In the genomic region with DNA sequence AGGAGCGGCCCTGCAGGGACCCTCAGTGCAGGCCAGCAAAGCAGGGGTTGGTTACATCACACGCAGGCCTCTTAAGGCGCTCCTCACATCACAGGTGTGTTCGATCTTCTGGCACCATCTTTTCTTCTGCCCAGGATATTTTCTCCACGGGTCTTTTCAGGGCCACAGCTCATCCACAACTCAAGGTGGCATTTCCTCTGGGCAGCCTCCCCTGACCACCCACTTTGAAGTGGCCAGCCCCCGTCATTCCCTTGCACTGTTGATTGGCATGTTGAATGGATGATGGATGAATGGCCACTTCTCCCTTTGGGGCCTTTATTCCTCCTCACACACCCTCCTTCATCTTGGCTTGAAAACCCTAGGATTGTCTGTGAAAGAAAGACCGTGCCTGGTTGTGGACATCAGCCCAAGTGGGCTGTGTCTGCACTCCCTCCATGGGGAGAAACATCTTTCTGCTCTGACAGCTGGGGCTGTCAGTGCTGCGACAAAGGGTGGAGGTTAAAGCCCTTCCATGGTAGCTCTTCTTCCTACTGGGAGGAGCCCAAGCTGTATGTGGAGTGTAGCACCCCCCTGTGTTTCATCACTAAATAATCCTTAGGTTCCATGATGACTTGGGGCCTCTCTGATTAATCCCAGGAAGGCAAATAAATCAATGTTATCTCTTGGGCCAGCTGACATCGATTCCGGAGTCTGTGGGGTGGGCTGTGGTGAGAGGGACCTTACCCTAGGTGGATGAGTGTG, we compare ENCODE assay signal across 16 cellular contexts.
DNase-seq lines count a peak whose midpoint lies in the region; ATAC-seq and TF ChIP-seq lines count a peak whose summit lies in the region.
"Had no signal": no experiment of that assay in that cellular context is flagged by ENCODE, and none has a peak within 500 bp of the region (broad histone marks: within the 10 kb centered on the region; RNA-seq: fewer than 3 reads in every experiment).

No MANE protein-coding gene starts in this region.

- H3K27me3 ChIP-seq in upper lobe of right lung, result no peaks in the 10 kb centered on the region

- H4K20me1 ChIP-seq in OCI-LY7 (ENCODE audit: insufficient read depth, low read length), result no peaks in the 10 kb centered on the region

- POLR2A ChIA-PET in OCI-LY7 (lab: Charles Lee), result interaction anchor here (0.7 kb wide), 1 partner anchor 42 kb away, joined by 3 read pairs; no protein-coding TSS in a partner anchor

- BruUV-seq in OCI-LY7 (replicated peaks; lab: Mats Ljungman, UMichigan), result no TSS peak

- no peaks in the 10 kb centered on the region for H3K9me3 ChIP-seq in OCI-LY7 (ENCODE audit: low read length)
- H3K9me3 ChIP-seq in upper lobe of right lung, result no peaks in the 10 kb centered on the region

- CTCF ChIA-PET in OCI-LY7 (lab: Charles Lee; ENCODE audit: unreplicated experiment), result no interaction called here

- H3K36me3 ChIP-seq in OCI-LY7 (ENCODE audit: insufficient read depth, low read length) (no peaks in the 10 kb centered on the region), upper lobe of right lung (no peaks in the 10 kb centered on the region)

- intact Hi-C loops in OCI-LY7 (cut with micrococcal nuclease; ENCODE audit: unreplicated experiment) (no loop called here), upper lobe of right lung (cut with DNase I) (no loop called here)

- no peak overlapping the region for H3K27ac ChIP-seq in OCI-LY7 (ENCODE audit: low read depth, low read length, poor library complexity, severe bottlenecking)
- H3K27ac ChIP-seq in upper lobe of right lung, result no peak overlapping the region
- H3K27ac ChIP-seq: KMS-11 had no signal

- no peaks in the 10 kb centered on the region for H3K79me2 ChIP-seq in OCI-LY7 (ENCODE audit: insufficient read depth, low read depth, low read length)

- H2AFZ ChIP-seq in OCI-LY7 (ENCODE audit: low read length), result no peak overlapping the region

- H3K4me1 ChIP-seq in OCI-LY7 (ENCODE audit: insufficient read depth, low read length, poor library complexity, severe bottlenecking), result no peaks in the 10 kb centered on the region
- no peaks in the 10 kb centered on the region for H3K4me1 ChIP-seq in upper lobe of right lung

- no peak overlapping the region for H3K4me2 ChIP-seq in OCI-LY7 (ENCODE audit: low read length)
- H3K4me2 ChIP-seq: KMS-11 had no signal

- no peak for ATAC-seq in upper lobe of right lung
- no peak for ATAC-seq in GM21723 (IDR thresholded peaks at IDR 0.05; ENCODE audit: unreplicated experiment)

- no peaks in the 10 kb centered on the region for H3K9me2 ChIP-seq in OCI-LY7 (ENCODE audit: insufficient read depth, low read length)

- peak; percentile 9 for DNase-seq in NCI-H748 (lab: John Stamatoyannopoulos, UW; ENCODE audit: unreplicated experiment)
- DNase-seq in NCI-H748 treated with DMSO at 0.1 percent for 48 hours (lab: John Stamatoyannopoulos, UW), result no peak
- peak; percentile 1 for DNase-seq in OCI-LY7 (ENCODE audit: low spot score)
- DNase-seq in dermis microvascular lymphatic vessel endothelial cell (ENCODE audit: low read depth in 2 of 2), result peak; percentile 17 to 20
- DNase-seq in upper lobe of right lung, result peak; percentile 16
- no peak for DNase-seq in foreskin fibroblast
- DNase-seq in stimulated activated CD4-positive, alpha-beta T cell treated with anti-CD3 and anti-CD28 coated beads, Interleukin-15, amount 100 ng/mL, for 24 hours, result no peak
- DNase-seq: DND-41, GOT3, MV-4-11, NCI-H187 treated with DMSO at 0.1 percent for 48 hours, NCI-H446 treated with DMSO at 0.1 percent for 48 hours, NCI-H774, Right ventricle myocardium superior had no signal

- TF ChIP-seq CTCF in OCI-LY7 (conservative IDR thresholded peaks at IDR 0.05; ENCODE audit: low read length) (no peak), upper lobe of right lung (IDR thresholded peaks at IDR 0.05) (no peak), foreskin fibroblast (IDR thresholded peaks at IDR 0.05; ENCODE audit: low read depth, low read length) (no peak)

- H3K4me3 ChIP-seq in OCI-LY7 (ENCODE audit: low read depth, low read length, poor library complexity, severe bottlenecking) (no peak overlapping the region), upper lobe of right lung (no peak overlapping the region), foreskin fibroblast (ENCODE audit: low read depth in 1 of 2, low read length in 2 of 2) (no peak overlapping the region)

Comparison
In these comparisons a context has a peak if more than half of its experiments do, and no peak if none do; other contexts are left out.
1. DNase-seq: peak in NCI-H748 (single experiment), OCI-LY7 (single experiment), dermis microvascular lymphatic vessel endothelial cell (2 of 2) and upper lobe of right lung (single experiment); none in NCI-H748 treated with DMSO at 0.1 percent for 48 hours (single experiment), foreskin fibroblast (0 of 2) and stimulated activated CD4-positive, alpha-beta T cell treated with anti-CD3 and anti-CD28 coated beads, Interleukin-15, amount 100 ng/mL, for 24 hours (single experiment).